ENCODE assay signal across 2 cellular contexts in the genomic region with DNA sequence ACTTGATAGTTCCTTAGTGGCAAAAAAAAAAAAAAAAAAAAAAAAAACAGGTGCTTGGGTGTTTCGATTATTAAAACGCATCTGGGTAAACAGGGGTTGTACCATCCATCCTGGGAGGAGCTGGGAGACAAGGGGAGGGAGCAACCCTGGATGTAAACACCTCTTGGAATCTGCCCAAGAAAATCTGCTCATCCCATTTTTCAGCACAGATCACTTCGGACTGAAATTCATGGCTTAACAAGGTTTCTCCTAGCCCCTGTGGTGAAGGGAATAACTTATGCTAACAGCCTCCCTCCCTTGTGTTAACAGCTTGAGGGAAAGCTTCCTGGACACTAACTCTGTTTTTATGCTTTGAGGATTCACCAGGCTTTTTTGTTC.
TF ChIP-seq lines count a peak whose summit lies in the region.

No MANE protein-coding gene starts in this region.

TF ChIP-seq in IMR-90, 13 proteins besides CTCF, POLR2A, EP300 and RAD21:
- TF ChIP-seq SMC3 (IDR thresholded peaks at IDR 0.05; ENCODE audit: low read depth, low read length), result no peak
- TF ChIP-seq CHD1 (IDR thresholded peaks at IDR 0.05; ENCODE audit: low read depth, low read length), result no peak
- no peak for TF ChIP-seq ELK1 (IDR thresholded peaks at IDR 0.05; ENCODE audit: borderline replicate concordance, low read depth, low read length)
- no peak for TF ChIP-seq CEBPB (IDR thresholded peaks at IDR 0.05; ENCODE audit: low read depth, low read length)

TF ChIP-seq in H1, 55 proteins besides CTCF, POLR2A, EP300 and RAD21:
- TF ChIP-seq CHD7 (IDR thresholded peaks at IDR 0.05; ENCODE audit: insufficient replicate concordance, low read length) (no peak), CTBP2 (IDR thresholded peaks at IDR 0.05; ENCODE audit: borderline replicate concordance, insufficient read depth, insufficient read length, low read length) (no peak), MAFK (IDR thresholded peaks at IDR 0.05; ENCODE audit: low read depth, low read length) (no peak), GABPA (IDR thresholded peaks at IDR 0.05; ENCODE audit: borderline replicate concordance, insufficient read depth, low read length) (no peak), BRCA1 (IDR thresholded peaks at IDR 0.05; ENCODE audit: low read depth, low read length) (no peak), SIX5 (IDR thresholded peaks at IDR 0.05; ENCODE audit: low read depth, low read length) (no peak), SAP30 (IDR thresholded peaks at IDR 0.05; ENCODE audit: insufficient read depth, insufficient replicate concordance, low read length) (no peak), ASH2L (IDR thresholded peaks at IDR 0.05; ENCODE audit: low read length) (no peak), TBP (IDR thresholded peaks at IDR 0.05; ENCODE audit: low read depth, low read length) (no peak), CHD2 (IDR thresholded peaks at IDR 0.05; ENCODE audit: low read length) (no peak), KDM5A (IDR thresholded peaks at IDR 0.05; ENCODE audit: low read length) (no peak), ZNF274 (IDR thresholded peaks at IDR 0.05; ENCODE audit: borderline replicate concordance, extremely low read depth, low read length) (no peak), USF2 (IDR thresholded peaks at IDR 0.05; ENCODE audit: low read length) (no peak), POLR2AphosphoS5 (IDR thresholded peaks at IDR 0.05; ENCODE audit: low read depth, low read length) (no peak)
- TF ChIP-seq, protein P1, sequence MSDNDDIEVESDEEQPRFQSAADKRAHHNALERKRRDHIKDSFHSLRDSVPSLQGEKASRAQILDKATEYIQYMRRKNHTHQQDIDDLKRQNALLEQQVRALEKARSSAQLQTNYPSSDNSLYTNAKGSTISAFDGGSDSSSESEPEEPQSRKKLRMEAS (IDR thresholded peaks at IDR 0.05), result no peak
- TF ChIP-seq, protein P2, sequence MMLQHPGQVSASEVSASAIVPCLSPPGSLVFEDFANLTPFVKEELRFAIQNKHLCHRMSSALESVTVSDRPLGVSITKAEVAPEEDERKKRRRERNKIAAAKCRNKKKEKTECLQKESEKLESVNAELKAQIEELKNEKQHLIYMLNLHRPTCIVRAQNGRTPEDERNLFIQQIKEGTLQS (IDR thresholded peaks at IDR 0.05; ENCODE audit: insufficient read depth, low read depth, low read length), result no peak
